ENCODE assay signal across 25 cellular contexts in the genomic region with DNA sequence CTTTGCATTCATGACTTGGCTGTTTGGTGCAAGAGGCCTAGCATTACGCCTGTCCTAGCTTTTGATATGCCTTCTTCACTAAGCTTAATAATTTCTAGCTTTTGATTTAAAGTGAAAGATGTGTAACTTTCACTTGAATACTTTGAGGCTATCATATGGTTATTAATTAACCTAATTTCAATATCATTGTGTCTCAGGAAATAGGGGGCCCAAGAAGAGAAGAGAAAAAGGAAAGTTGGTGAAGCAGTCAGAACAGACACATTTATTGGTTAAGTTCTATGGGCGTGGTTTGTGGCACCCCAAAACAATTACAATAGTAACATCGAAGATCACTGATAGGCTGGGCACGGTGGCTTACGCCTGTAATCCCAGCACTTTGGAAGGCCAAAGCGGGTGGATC. TPM values are rescaled to one million over a fixed set of nuclear protein-coding genes. Genes with fewer than 3 reads are reported as not detected.
DNase-seq lines count a peak whose midpoint lies in the region; ATAC-seq and TF ChIP-seq lines count a peak whose summit lies in the region.
"Had no signal": no experiment of that assay in that cellular context is flagged by ENCODE, and none has a peak within 500 bp of the region (broad histone marks: within the 10 kb centered on the region; RNA-seq: fewer than 3 reads in every experiment).

No MANE protein-coding gene starts in this region.

- peak overlapping the region in 2 of 3 donors; percentile 2 to 45 for H3K27ac Mint-ChIP-seq in CD4-positive, CD25-positive, alpha-beta regulatory T cell

- no peaks in the 10 kb centered on the region for H3K27me3 ChIP-seq in CD4-positive, CD25-positive, alpha-beta regulatory T cell (ENCODE audit: control insufficient read depth, insufficient read depth, low read length)
- H3K27me3 ChIP-seq in OCI-LY3 (ENCODE audit: low read depth, low read length) (no peaks in the 10 kb centered on the region), esophagus squamous epithelium (no peaks in the 10 kb centered on the region)
- H3K27me3 ChIP-seq: SJSA1 had no signal

- no peaks in the 10 kb centered on the region for H3K27me3 Mint-ChIP-seq in CD4-positive, CD25-positive, alpha-beta regulatory T cell

- H3K4me1 ChIP-seq in CD4-positive, CD25-positive, alpha-beta regulatory T cell (ENCODE audit: control insufficient read depth, insufficient read depth, low read length, poor library complexity, severe bottlenecking): no peaks in the 10 kb centered on the region
- H3K4me1 ChIP-seq in OCI-LY3 (ENCODE audit: low read length) (peaks cover 23% of the 10 kb centered on the region), esophagus squamous epithelium (no peaks in the 10 kb centered on the region)
- H3K4me1 ChIP-seq: BE2C had no signal

- H3K9ac ChIP-seq in OCI-LY3 (ENCODE audit: low read length): no peak overlapping the region

- intact Hi-C loops in esophagus squamous epithelium (cut with DNase I): no loop called here

- H3K27ac ChIP-seq in CD4-positive, CD25-positive, alpha-beta regulatory T cell (ENCODE audit: insufficient read depth, low read length, poor library complexity, severe bottlenecking): no peak overlapping the region
- no peak overlapping the region for H3K27ac ChIP-seq in OCI-LY3 (ENCODE audit: low read length)
- no peak overlapping the region for H3K27ac ChIP-seq in esophagus squamous epithelium
- H3K27ac ChIP-seq: 22Rv1, PC-9, SJSA1 had no signal

- H3K4me3 ChIP-seq in CD4-positive, CD25-positive, alpha-beta regulatory T cell (ENCODE audit: low read depth, low read length): no peak overlapping the region
- H3K4me3 ChIP-seq in OCI-LY3 (ENCODE audit: low read length) (peak overlapping the region; percentile 52), esophagus squamous epithelium (no peak overlapping the region)
- H3K4me3 ChIP-seq: K562, PC-9, SJSA1 had no signal

- no peaks in the 10 kb centered on the region for H3K79me2 ChIP-seq in OCI-LY3 (ENCODE audit: low read length)

- no peak overlapping the region for H3K4me3 Mint-ChIP-seq in CD4-positive, CD25-positive, alpha-beta regulatory T cell
- H3K4me3 Mint-ChIP-seq: CD14-positive monocyte had no signal

- no peak for ATAC-seq in CD4-positive, CD25-positive, alpha-beta regulatory T cell (ENCODE audit: low read depth in 2 of 2)
- ATAC-seq in GM21423 (IDR thresholded peaks at IDR 0.05; ENCODE audit: unreplicated experiment): peak; percentile 62
- ATAC-seq: K562, Right ventricle myocardium inferior had no signal

- peaks cover 0 to 13% (median 3%) of the 10 kb centered on the region in 4 donors for H3K4me1 Mint-ChIP-seq in CD4-positive, CD25-positive, alpha-beta regulatory T cell

- no peak for TF ChIP-seq CTCF in OCI-LY3 (IDR thresholded peaks at IDR 0.05; ENCODE audit: low read depth, low read length)
- TF ChIP-seq CTCF in esophagus squamous epithelium (IDR thresholded peaks at IDR 0.05): no peak

- whole genome bisulfite sequencing in esophagus squamous epithelium, 2 donors: 90 to 93% methylated on average over 5 to 6 of the region's 6 CpGs

- no peaks in the 10 kb centered on the region for H3K9me3 Mint-ChIP-seq in CD4-positive, CD25-positive, alpha-beta regulatory T cell
- H3K9me3 Mint-ChIP-seq: CD14-positive monocyte had no signal

- peaks cover 90% of the 10 kb centered on the region for H3K36me3 ChIP-seq in CD4-positive, CD25-positive, alpha-beta regulatory T cell (ENCODE audit: control insufficient read depth, insufficient read depth, low read length)
- H3K36me3 ChIP-seq in OCI-LY3 (replicated peaks; ENCODE audit: low read depth, low read length) (no peaks in the 10 kb centered on the region), esophagus squamous epithelium (no peaks in the 10 kb centered on the region)
- H3K36me3 ChIP-seq: BE2C, SJSA1 had no signal

- H3K4me2 ChIP-seq in OCI-LY3 (ENCODE audit: low read length): peak overlapping the region; percentile 66
- H3K4me2 ChIP-seq: PC-9 had no signal

- DNase-seq in CD4-positive, CD25-positive, alpha-beta regulatory T cell: no peak
- DNase-seq in kidney tubule cell (ENCODE audit: low spot score): peak; percentile 12
- DNase-seq in KG1 (lab: John Stamatoyannopoulos, UW): no peak
- no peak for DNase-seq in activated T-cell treated with anti-CD3 and anti-CD28 coated beads for 4 hours
- no peak for DNase-seq in SHP77 treated with DMSO at 0.1 percent for 48 hours (lab: John Stamatoyannopoulos, UW)
- DNase-seq in esophagus squamous epithelium (lab: John Stamatoyannopoulos, UW): no peak
- DNase-seq: BE2C, DMS79 treated with DMSO at 0.1 percent for 48 hours, GF-D8, HCEC 1CT, MV-4-11, NCI-H1105 treated with DMSO at 0.1 percent for 48 hours, NCI-H146, NCI-H2029, NCI-H524 treated with DMSO at 0.1 percent for 48 hours, NCI-H774, PC-9 had no signal

- H4K20me1 ChIP-seq in OCI-LY3 (ENCODE audit: insufficient read depth, low read length): no peaks in the 10 kb centered on the region

- no peaks in the 10 kb centered on the region for H3K9me3 ChIP-seq in CD4-positive, CD25-positive, alpha-beta regulatory T cell (ENCODE audit: control insufficient read depth in 2 of 2, low read length in 2 of 2)
- H3K9me3 ChIP-seq in OCI-LY3 (ENCODE audit: insufficient read depth, low read length): no peaks in the 10 kb centered on the region
- H3K9me3 ChIP-seq in esophagus squamous epithelium: no peaks in the 10 kb centered on the region
- H3K9me3 ChIP-seq: BE2C, SJSA1 had no signal

- H2AFZ ChIP-seq in OCI-LY3 (ENCODE audit: low read depth, low read length): no peak overlapping the region
- H2AFZ ChIP-seq: PC-9 had no signal

- H3K36me3 Mint-ChIP-seq in CD4-positive, CD25-positive, alpha-beta regulatory T cell: peaks cover 69% of the 10 kb centered on the region

- TF ChIP-seq POLR2A in esophagus squamous epithelium (IDR thresholded peaks at IDR 0.05): no peak

RNA-seq across cellular contexts. Expression of a gene that starts 40.9 kb away (rescaled TPM):
- not detected for total RNA-seq in CD4-positive, CD25-positive, alpha-beta regulatory T cell
- polyA plus RNA-seq in CD4-positive, CD25-positive, alpha-beta regulatory T cell: 1 to 10 TPM in 1 of 4 donors, under 1 TPM in 3; 0.77 to 1.6 (median 0.83) TPM
- under 1 TPM; 0.18 to 0.76 (median 0.44) TPM for total RNA-seq in esophagus squamous epithelium
- total RNA-seq: Calu3 had no signal

RNA-seq across cellular contexts. Expression of a gene that starts 51.9 kb away (rescaled TPM):
- total RNA-seq in CD4-positive, CD25-positive, alpha-beta regulatory T cell: 6.8 TPM
- 1 to 10 TPM; 2.1 to 2.8 (median 2.7) TPM for polyA plus RNA-seq in CD4-positive, CD25-positive, alpha-beta regulatory T cell
- total RNA-seq in esophagus squamous epithelium: 10 to 100 TPM in 1 of 4 donors, 1 to 10 TPM in 2, under 1 TPM in 1; 0.38 to 13.0 (median 4.9) TPM
